8 cellular contexts compared by ENCODE assay signal in genomic region chr5:38382898-38383297, GRCh38.
DNase-seq lines count a peak whose midpoint lies in the region; ATAC-seq lines count a peak whose summit lies in the region.

No MANE protein-coding gene starts in this region.

- ATAC-seq in GM19395 (IDR thresholded peaks at IDR 0.05; ENCODE audit: unreplicated experiment) (peak; percentile 99), HG03432 (IDR thresholded peaks at IDR 0.05; ENCODE audit: unreplicated experiment) (peak; percentile 97), memory B cell (ENCODE audit: low read depth) (peak; percentile 51)
- peak; percentile 46 for ATAC-seq in effector memory CD8-positive, alpha-beta T cell (replicated peaks)
- peak; percentile 71 for ATAC-seq in stimulated activated memory B cell treated with anti-CD40 and anti-IgM and Interleukin-4, amounts not matched to agents 10 μg/mL and 1 μg/mL and 100 μg/mL, for 72 hours

- H3K9me3 Mint-ChIP-seq in effector memory CD8-positive, alpha-beta T cell = no peaks in the 10 kb centered on the region
- no peaks in the 10 kb centered on the region for H3K9me3 Mint-ChIP-seq in memory B cell
- H3K9me3 Mint-ChIP-seq in stimulated activated memory B cell treated with anti-CD40 and anti-IgM and Interleukin-4, amounts not matched to agents 10 μg/mL and 1 μg/mL and 100 μg/mL, for 72 hours = no peaks in the 10 kb centered on the region

- H3K4me3 Mint-ChIP-seq in effector memory CD8-positive, alpha-beta T cell = no peak overlapping the region
- no peak overlapping the region for H3K4me3 Mint-ChIP-seq in memory B cell
- H3K4me3 Mint-ChIP-seq in stimulated activated memory B cell treated with anti-CD40 and anti-IgM and Interleukin-4, amounts not matched to agents 10 μg/mL and 1 μg/mL and 100 μg/mL, for 72 hours = no peak overlapping the region

- H3K4me1 Mint-ChIP-seq in effector memory CD8-positive, alpha-beta T cell (ENCODE audit: low read depth in 2 of 2) = no peaks in the 10 kb centered on the region
- no peaks in the 10 kb centered on the region for H3K4me1 Mint-ChIP-seq in memory B cell
- H3K4me1 Mint-ChIP-seq in stimulated activated memory B cell treated with anti-CD40 and anti-IgM and Interleukin-4, amounts not matched to agents 10 μg/mL and 1 μg/mL and 100 μg/mL, for 72 hours = no peaks in the 10 kb centered on the region

- DNase-seq in COLO668 (lab: John Stamatoyannopoulos, UW; ENCODE audit: unreplicated experiment) (peak; percentile 60), NCI-H345 treated with DMSO at 0.1 percent for 48 hours (lab: John Stamatoyannopoulos, UW; ENCODE audit: unreplicated experiment) (peak; percentile 55), memory B cell (ENCODE audit: low spot score in 2 of 2) (peak in 1 of 2 donors; percentile 18)
- DNase-seq in activated CD4-positive, alpha-beta T cell treated with anti-CD3 and anti-CD28 coated beads for 48 hours = peak; percentile 69
- peak; percentile 16 to 19 (median 17) for DNase-seq in effector memory CD8-positive, alpha-beta T cell

- H3K27me3 Mint-ChIP-seq in effector memory CD8-positive, alpha-beta T cell = peaks cover 46 to 51% of the 10 kb centered on the region in 2 donors
- peaks cover 9% of the 10 kb centered on the region for H3K27me3 Mint-ChIP-seq in memory B cell
- H3K27me3 Mint-ChIP-seq in stimulated activated memory B cell treated with anti-CD40 and anti-IgM and Interleukin-4, amounts not matched to agents 10 μg/mL and 1 μg/mL and 100 μg/mL, for 72 hours = peaks cover 30% of the 10 kb centered on the region

- no peak overlapping the region for H3K27ac Mint-ChIP-seq in effector memory CD8-positive, alpha-beta T cell
- no peak overlapping the region for H3K27ac Mint-ChIP-seq in memory B cell
- no peak overlapping the region for H3K27ac Mint-ChIP-seq in stimulated activated memory B cell treated with anti-CD40 and anti-IgM and Interleukin-4, amounts not matched to agents 10 μg/mL and 1 μg/mL and 100 μg/mL, for 72 hours

- no peaks in the 10 kb centered on the region for H3K36me3 Mint-ChIP-seq in effector memory CD8-positive, alpha-beta T cell (ENCODE audit: insufficient read depth)
- no peaks in the 10 kb centered on the region for H3K36me3 Mint-ChIP-seq in memory B cell
- H3K36me3 Mint-ChIP-seq in stimulated activated memory B cell treated with anti-CD40 and anti-IgM and Interleukin-4, amounts not matched to agents 10 μg/mL and 1 μg/mL and 100 μg/mL, for 72 hours = no peaks in the 10 kb centered on the region

Comparison
In these comparisons a context has a peak if more than half of its experiments do, and no peak if none do; other contexts are left out.
1. ATAC-seq: peak in every context shown above with its lines; median percentile 99 in GM19395; 97 in HG03432; 71 in stimulated activated memory B cell treated with anti-CD40 and anti-IgM and Interleukin-4, amounts not matched to agents 10 μg/mL and 1 μg/mL and 100 μg/mL, for 72 hours; 51 in memory B cell; 46 in effector memory CD8-positive, alpha-beta T cell.